ENCODE assay signal across 8 cellular contexts in genomic region chr16:27547134-27547533, GRCh38. TPM values are rescaled to one million over a fixed set of nuclear protein-coding genes. Genes with fewer than 3 reads are reported as not detected.
A peak's percentile ranks its signal among the peaks of the same experiment; 100 is the strongest.
DNase-seq lines count a peak whose midpoint lies in the region; ATAC-seq, FAIRE-seq and TF ChIP-seq lines count a peak whose summit lies in the region.

No MANE protein-coding gene starts in this region.

- ATAC-seq in HepG2 (no peak), right lobe of liver (no peak), foreskin keratinocyte (peak; percentile 73)

- H3K9me3 ChIP-seq in HepG2 (ENCODE audit: low read length) (no peaks in the 10 kb centered on the region), right lobe of liver (no peaks in the 10 kb centered on the region), SJCRH30 (replicated peaks) (no peaks in the 10 kb centered on the region)

- peaks cover 36% of the 10 kb centered on the region for H3K79me2 ChIP-seq in HepG2 (ENCODE audit: insufficient read depth, low read length)

- H3K4me3 ChIP-seq in HepG2 (replicated peaks in 1 of 3; ENCODE audit: insufficient read depth in 1 of 3, low read depth in 2 of 3, low read length in 3 of 3) (no peak overlapping the region), right lobe of liver (no peak overlapping the region), SJCRH30 (no peak overlapping the region)

- peaks cover 21% of the 10 kb centered on the region for H3K36me3 Mint-ChIP-seq in type B pancreatic cell

- TF ChIP-seq POLR2A in HepG2 (IDR thresholded peaks at IDR 0.05; ENCODE audit: insufficient read depth in 1 of 2, low read depth in 2 of 2, low read length in 2 of 2) (no peak), right lobe of liver (IDR thresholded peaks at IDR 0.05) (no peak)

- H3K27ac ChIP-seq in HepG2 (ENCODE audit: extremely low read length, insufficient read depth, low read length) (no peak overlapping the region), right lobe of liver (no peak overlapping the region), SJCRH30 (peak overlapping the region; percentile 50), foreskin keratinocyte (no peak overlapping the region)

- no peak overlapping the region for H2AFZ ChIP-seq in HepG2 (ENCODE audit: low read length)

- POLR2A ChIA-PET in HepG2 (lab: Yijun Ruan, JAX), result no interaction called here

- peak overlapping the region; percentile 14; the same call in 1 of the 2 replicates for H3K4me2 ChIP-seq in HepG2 (ENCODE audit: low read depth, low read length)

- H3K27ac Mint-ChIP-seq in type B pancreatic cell, result peak overlapping the region; percentile 87

- no TSS peak for BruUV-seq in HepG2 (replicated peaks; lab: Mats Ljungman, UMichigan)

- no peak for TF ChIP-seq RAD21 in HepG2 (CRISPR knock-in tag; IDR thresholded peaks at IDR 0.05)

- CTCF ChIA-PET in HepG2 (lab: Yijun Ruan, JAX; ENCODE audit: low intra/inter-chr PET ratio, low total read pairs), result no interaction called here

- in situ Hi-C loops in HepG2 (cut with HindIII; ENCODE audit: extremely low pct_ligation_motif_present, low pct_unique_long_range_greater_than_20kb), result no loop called here

- peaks cover 26 to 39% of the 10 kb centered on the region in 2 experiments for H3K36me3 ChIP-seq in HepG2 (replicated peaks in 1 of 2; ENCODE audit: control insufficient read depth in 1 of 2, insufficient read depth in 2 of 2, low read length in 2 of 2)
- peaks cover 0 to 33% (median 12%) of the 10 kb centered on the region in 4 donors for H3K36me3 ChIP-seq in right lobe of liver
- H3K36me3 ChIP-seq in SJCRH30, result peaks cover 39% of the 10 kb centered on the region

- H3K4me1 Mint-ChIP-seq in type B pancreatic cell (ENCODE audit: unreplicated experiment), result peaks cover 26% of the 10 kb centered on the region

- peak overlapping the region; percentile 80 for H3K4me3 Mint-ChIP-seq in type B pancreatic cell

- peaks cover 13% of the 10 kb centered on the region for H4K20me1 ChIP-seq in HepG2 (ENCODE audit: insufficient read depth, low read length)

- TF ChIP-seq EP300 in HepG2 (IDR thresholded peaks at IDR 0.05; ENCODE audit: low read depth in 2 of 2, low read length in 2 of 2), result no peak
- TF ChIP-seq EP300 in HepG2 (CRISPR knock-in tag; IDR thresholded peaks at IDR 0.05; ENCODE audit: borderline replicate concordance), result no peak

- H3K27me3 Mint-ChIP-seq in type B pancreatic cell, result no peaks in the 10 kb centered on the region

- intact Hi-C loops in HepG2 (cut with micrococcal nuclease; ENCODE audit: unreplicated experiment) (no loop called here), right lobe of liver (cut with DNase I) (no loop called here)

- H3K9me3 Mint-ChIP-seq in type B pancreatic cell, result no peaks in the 10 kb centered on the region

- FAIRE-seq in HepG2 (lab: Jason Lieb, UNC), result no peak

- H3K27me3 ChIP-seq in HepG2 (ENCODE audit: control insufficient read depth in 1 of 2, insufficient read depth in 2 of 2, low read length in 2 of 2) (no peaks in the 10 kb centered on the region; a peak in 1 of 5 replicates), right lobe of liver (no peaks in the 10 kb centered on the region), SJCRH30 (no peaks in the 10 kb centered on the region), foreskin keratinocyte (no peaks in the 10 kb centered on the region)

- no peak for DNase-seq in HepG2 (ENCODE audit: low spot score)
- no peak for DNase-seq in right lobe of liver
- peak; percentile 46 to 68 for DNase-seq in SJCRH30
- peak; percentile 56 to 68 for DNase-seq in foreskin keratinocyte
- no peak for DNase-seq in type B pancreatic cell (ENCODE audit: extremely low spot score, unreplicated experiment)
- no peak for DNase-seq in activated CD4-positive, alpha-beta T cell treated with anti-CD3 and anti-CD28 coated beads, Interleukin-2, amount 50 U/mL, for 4 hours
- DNase-seq in iPS-NIHi11 (ENCODE audit: low spot score), result no peak
- no peak for DNase-seq in stimulated activated CD4-positive, alpha-beta T cell treated with anti-CD3 and anti-CD28 coated beads, Interleukin-1b, Interleukin-23, amount 100 ng/mL, for 48 hours

- TF ChIP-seq CTCF in HepG2 (CRISPR knock-in tag; IDR thresholded peaks at IDR 0.05), result no peak
- no peak for TF ChIP-seq CTCF in right lobe of liver (IDR thresholded peaks at IDR 0.05)
- TF ChIP-seq CTCF in foreskin keratinocyte (conservative IDR thresholded peaks at IDR 0.05), result no peak
- TF ChIP-seq CTCF in type B pancreatic cell (conservative IDR thresholded peaks at IDR 0.05), result no peak

- 91% methylated on average over 4 of the region's 4 CpGs for WGBS in HepG2 (ENCODE audit: low lambda C conversion rate)
- WGBS in right lobe of liver (ENCODE audit: insufficient coverage, low coverage, low lambda C conversion rate, missing lambda C conversion rate), result 85% methylated on average over 4 of the region's 4 CpGs

- H3K4me1 ChIP-seq in HepG2 (ENCODE audit: insufficient read depth, low read length) (peaks cover 34% of the 10 kb centered on the region), right lobe of liver (peaks cover 0 to 16% (median 5%) of the 10 kb centered on the region in 4 donors), SJCRH30 (peaks cover 15% of the 10 kb centered on the region), foreskin keratinocyte (peaks cover 10% of the 10 kb centered on the region)

- no peak overlapping the region for H3K9ac ChIP-seq in HepG2 (ENCODE audit: insufficient read depth, low read depth, low read length)

TF ChIP-seq in HepG2, 621 proteins besides CTCF, POLR2A, EP300 and RAD21 (continues in another document):
- TF ChIP-seq TEAD3 (CRISPR knock-in tag; optimal IDR thresholded peaks at IDR 0.05; ENCODE audit: borderline replicate concordance), result no peak
- no peak for TF ChIP-seq GZF1 (CRISPR knock-in tag; IDR thresholded peaks at IDR 0.05)
- TF ChIP-seq NCOA5 (CRISPR knock-in tag; IDR thresholded peaks at IDR 0.05), result no peak
- no peak for TF ChIP-seq ZNF619 (CRISPR knock-in tag; IDR thresholded peaks at IDR 0.05)
- no peak for TF ChIP-seq ASH2L (IDR thresholded peaks at IDR 0.05; ENCODE audit: insufficient read length, low read depth, low read length)

RNA-seq across cellular contexts. Expression of gene GTF3C1, which starts 2.6 kb away (rescaled TPM):
- total RNA-seq in HepG2 (2016; rRNA removed; fragmentation: Illumina TruSeq; extraction: Trizol) (44.9 and 72.7 TPM in 2 replicates), right lobe of liver (10 to 100 TPM; 25.3 to 53.3 (median 26.9) TPM), foreskin keratinocyte (56.4 and 70.6 TPM in 2 replicates), type B pancreatic cell (ENCODE audit: low replicate concordance) (94.5 and 172 TPM in 2 replicates)
- total RNA-seq in HepG2 (2016; cell fraction: cytosol; rRNA removed; fragmentation: Illumina TruSeq; extraction: Trizol; ENCODE audit: low read depth), result 15.7 and 16.0 TPM in 2 replicates
- total RNA-seq in HepG2 (2016; cell fraction: insoluble cytoplasmic fraction; rRNA removed; fragmentation: Illumina TruSeq; extraction: Trizol), result 34.4 and 74.8 TPM in 2 replicates
- total RNA-seq in HepG2 (2016; cell fraction: membrane; rRNA removed; fragmentation: Illumina TruSeq; extraction: Trizol), result 23.3 and 26.6 TPM in 2 replicates
- 94.4 and 99.1 TPM in 2 replicates for total RNA-seq in HepG2 (2016; cell fraction: nucleus; rRNA removed; fragmentation: Illumina TruSeq; extraction: Trizol)
- polyA plus RNA-seq in HepG2 (2011; rRNA removed) (29.2 and 36.7 TPM in 2 replicates), foreskin keratinocyte (50.4 and 58.2 TPM in 2 replicates)
- polyA plus RNA-seq in HepG2 (2011; cell fraction: cytosol; rRNA removed), result 23.4 and 32.3 TPM in 2 replicates
- polyA plus RNA-seq in HepG2 (2011; cell fraction: nucleus; rRNA removed), result 116 and 121 TPM in 2 replicates
- polyA plus RNA-seq in HepG2 (2012), result 36.5 and 37.3 TPM in 2 replicates
- polyA plus RNA-seq in HepG2 (2016; cell fraction: cytosol; fragmentation: Illumina TruSeq; extraction: Trizol; ENCODE audit: low read depth), result 7.7 TPM in 2 replicates
- 36.4 and 43.1 TPM in 2 replicates for polyA plus RNA-seq in HepG2 (2016; cell fraction: insoluble cytoplasmic fraction; fragmentation: Illumina TruSeq; extraction: Trizol; ENCODE audit: low read depth)
- polyA plus RNA-seq in HepG2 (2016; cell fraction: membrane; fragmentation: Illumina TruSeq; extraction: Trizol; ENCODE audit: low read depth), result 12.2 and 12.6 TPM in 2 replicates
- polyA plus RNA-seq in HepG2 (2016; cell fraction: nucleus; fragmentation: Illumina TruSeq; extraction: Trizol; ENCODE audit: insufficient read depth, low read depth), result 147 and 157 TPM in 2 replicates
- polyA minus RNA-seq in HepG2 (2011; rRNA and poly(A)+ RNA removed; ENCODE audit: low replicate concordance), result 64.4 and 114 TPM in 2 replicates
- polyA minus RNA-seq in HepG2 (2011; cell fraction: cytosol; rRNA and poly(A)+ RNA removed), result 73.8 and 74.4 TPM in 2 replicates
- 75.6 and 96.5 TPM in 2 replicates for polyA minus RNA-seq in HepG2 (2011; cell fraction: nucleus; rRNA and poly(A)+ RNA removed)
- 113 and 124 TPM in 2 replicates for total RNA-seq in SJCRH30 (2014; rRNA removed; shearing (Covaris generic))

RNA-seq across cellular contexts. Expression of gene KATNIP, which starts 2.8 kb away (rescaled TPM):
- 11.8 and 12.0 TPM in 2 replicates for total RNA-seq in HepG2 (2016; rRNA removed; fragmentation: Illumina TruSeq; extraction: Trizol)
- total RNA-seq in HepG2 (2016; cell fraction: cytosol; rRNA removed; fragmentation: Illumina TruSeq; extraction: Trizol; ENCODE audit: low read depth), result 1.4 and 2.9 TPM in 2 replicates
- total RNA-seq in HepG2 (2016; cell fraction: insoluble cytoplasmic fraction; rRNA removed; fragmentation: Illumina TruSeq; extraction: Trizol), result 11.9 and 13.3 TPM in 2 replicates
- 3.3 and 4.4 TPM in 2 replicates for total RNA-seq in HepG2 (2016; cell fraction: membrane; rRNA removed; fragmentation: Illumina TruSeq; extraction: Trizol)
- 19.2 and 23.9 TPM in 2 replicates for total RNA-seq in HepG2 (2016; cell fraction: nucleus; rRNA removed; fragmentation: Illumina TruSeq; extraction: Trizol)
- polyA plus RNA-seq in HepG2 (2011; rRNA removed), result 9.7 and 13.1 TPM in 2 replicates
- polyA plus RNA-seq in HepG2 (2011; cell fraction: cytosol; rRNA removed), result 4.9 and 5.9 TPM in 2 replicates
- 69.4 and 79.1 TPM in 2 replicates for polyA plus RNA-seq in HepG2 (2011; cell fraction: nucleus; rRNA removed)
- 7.3 and 9.1 TPM in 2 replicates for polyA plus RNA-seq in HepG2 (2012)
- 0.67 and 0.72 TPM in 2 replicates for polyA plus RNA-seq in HepG2 (2016; cell fraction: cytosol; fragmentation: Illumina TruSeq; extraction: Trizol; ENCODE audit: low read depth)
- polyA plus RNA-seq in HepG2 (2016; cell fraction: insoluble cytoplasmic fraction; fragmentation: Illumina TruSeq; extraction: Trizol; ENCODE audit: low read depth), result 5.8 and 8.3 TPM in 2 replicates
- polyA plus RNA-seq in HepG2 (2016; cell fraction: membrane; fragmentation: Illumina TruSeq; extraction: Trizol; ENCODE audit: low read depth), result 0.84 and 1.0 TPM in 2 replicates
- 26.4 and 32.6 TPM in 2 replicates for polyA plus RNA-seq in HepG2 (2016; cell fraction: nucleus; fragmentation: Illumina TruSeq; extraction: Trizol; ENCODE audit: insufficient read depth, low read depth)
- polyA minus RNA-seq in HepG2 (2011; rRNA and poly(A)+ RNA removed; ENCODE audit: low replicate concordance), result 14.8 and 27.4 TPM in 2 replicates
- 5.6 and 7.6 TPM in 2 replicates for polyA minus RNA-seq in HepG2 (2011; cell fraction: cytosol; rRNA and poly(A)+ RNA removed)
- polyA minus RNA-seq in HepG2 (2011; cell fraction: nucleus; rRNA and poly(A)+ RNA removed), result 46.9 and 47.9 TPM in 2 replicates
- total RNA-seq in right lobe of liver, result 10 to 100 TPM in 1 of 6 experiments, 1 to 10 TPM in 5; 6.1 to 10.2 (median 7.6) TPM
- 16.2 and 18.6 TPM in 2 replicates for total RNA-seq in SJCRH30 (2014; rRNA removed; shearing (Covaris generic))
- 14.2 and 14.3 TPM in 2 replicates for total RNA-seq in foreskin keratinocyte
- 4.5 and 5.3 TPM in 2 replicates for polyA plus RNA-seq in foreskin keratinocyte
- total RNA-seq in type B pancreatic cell (ENCODE audit: low replicate concordance), result 35.8 and 54.8 TPM in 2 replicates

Comparison
In these comparisons a context has a peak if more than half of its experiments do, and no peak if none do; other contexts are left out.
1. DNase-seq: peak in SJCRH30 (2 of 2) and foreskin keratinocyte (2 of 2); none in HepG2 (single experiment), right lobe of liver (0 of 3), type B pancreatic cell (single experiment), activated CD4-positive, alpha-beta T cell treated with anti-CD3 and anti-CD28 coated beads, Interleukin-2, amount 50 U/mL, for 4 hours (0 of 2), iPS-NIHi11 (single experiment) and stimulated activated CD4-positive, alpha-beta T cell treated with anti-CD3 and anti-CD28 coated beads, Interleukin-1b, Interleukin-23, amount 100 ng/mL, for 48 hours (single experiment).